Comparison of ENCODE assay signal across 23 cellular contexts in genomic region chr18:65527879-65528633, GRCh38.
DNase-seq lines count a peak whose midpoint lies in the region; ATAC-seq lines count a peak whose summit lies in the region.
"Had no signal": no experiment of that assay in that cellular context is flagged by ENCODE, and none has a peak within 500 bp of the region (broad histone marks: within the 10 kb centered on the region; RNA-seq: fewer than 3 reads in every experiment).

No MANE protein-coding gene starts in this region.

- H2BK120ac ChIP-seq in mesendoderm (ENCODE audit: low read depth, low read length) = no peak overlapping the region

- H3K79me1 ChIP-seq in mesendoderm (ENCODE audit: low read length) = no peaks in the 10 kb centered on the region

- no peak overlapping the region for H3K23ac ChIP-seq in mesendoderm (ENCODE audit: low read length)

- no peak overlapping the region for H2BK15ac ChIP-seq in mesendoderm (replicated peaks; ENCODE audit: low read depth)

- no peak overlapping the region for H3K4me2 ChIP-seq in mesendoderm (ENCODE audit: low read length)

- H2AK5ac ChIP-seq in mesendoderm (ENCODE audit: low read length) = no peak overlapping the region

- H3K4me3 ChIP-seq in mesendoderm (ENCODE audit: low read length) = no peak overlapping the region
- H3K4me3 ChIP-seq: K562, left lung, SJSA1, spleen, thyroid gland had no signal

- H3K27me3 ChIP-seq in mesendoderm (ENCODE audit: insufficient read depth, low read length, poor library complexity) = no peaks in the 10 kb centered on the region
- H3K27me3 ChIP-seq: left lung, SJSA1, spleen, thyroid gland had no signal

- DNase-seq in DMS 273 (lab: John Stamatoyannopoulos, UW; ENCODE audit: unreplicated experiment) = peak; percentile 36
- DNase-seq in DMS 273 treated with DMSO at 0.1 percent for 48 hours (lab: John Stamatoyannopoulos, UW) = no peak
- peak; percentile 69 for DNase-seq in NCI-H1092 (lab: John Stamatoyannopoulos, UW)
- DNase-seq in NCI-H446 treated with DMSO at 0.1 percent for 48 hours (lab: John Stamatoyannopoulos, UW) = peak; percentile 31
- DNase-seq in foreskin melanocyte = peak; percentile 28
- no peak for DNase-seq in LoVo (ENCODE audit: low spot score)
- no peak for DNase-seq in mesendoderm
- DNase-seq: activated CD4-positive, alpha-beta T cell treated with anti-CD3 and anti-CD28 coated beads, Interleukin-2, amount 10 ng/mL, durations not matched to agents 24 days and 14 days; activated CD8-positive, alpha-beta memory T cell treated with anti-CD3 and anti-CD28 coated beads, Interleukin-2, amount 10 ng/mL, durations not matched to agents 7 days and 5 days; aorta; cerebellar nuclear complex; left lung; natural killer cell; NK-92 treated with Interleukin-12 subunit alpha and Interleukin-12 subunit beta, amount 100 ng/mL, for 24 hours; spleen; stimulated activated CD4-positive, alpha-beta T cell treated with anti-CD3 and anti-CD28 coated beads, Interleukin-4, amount 100 ng/mL, for 1 hour; stimulated activated naive CD8-positive, alpha-beta T cell treated with anti-CD3 and anti-CD28 coated beads, Interleukin-15, Interleukin-2, amounts not matched to agents 100 U/mL and 50 U/mL, for 24 hours; T-helper 17 cell; thyroid gland had no signal

- H3K79me2 ChIP-seq in mesendoderm (ENCODE audit: control insufficient read depth, insufficient read depth, low read length) = no peaks in the 10 kb centered on the region

- no peak overlapping the region for H4K5ac ChIP-seq in mesendoderm (ENCODE audit: low read length)

- H3K27ac ChIP-seq in mesendoderm (ENCODE audit: low read depth, low read length) = no peak overlapping the region
- H3K27ac ChIP-seq: left lung, SJSA1, spleen, thyroid gland had no signal

- no peaks in the 10 kb centered on the region for H3K4me1 ChIP-seq in mesendoderm (ENCODE audit: control insufficient read depth, low read depth, low read length)
- H3K4me1 ChIP-seq: left lung, SJSA1, spleen, thyroid gland had no signal

- no peak overlapping the region for H3K18ac ChIP-seq in mesendoderm (ENCODE audit: low read length)

- no peaks in the 10 kb centered on the region for H3K36me3 ChIP-seq in mesendoderm (ENCODE audit: control insufficient read depth, insufficient read depth, low read length)
- H3K36me3 ChIP-seq: left lung, SJSA1, spleen, thyroid gland had no signal

- no peak overlapping the region for H3K9ac ChIP-seq in mesendoderm (ENCODE audit: low read length)

- no CpG with 5 or more reads among the region's 4 CpGs for WGBS in mesendoderm (ENCODE audit: extremely low coverage, insufficient coverage, low lambda C conversion rate)

- no peak overlapping the region for H2BK5ac ChIP-seq in mesendoderm (ENCODE audit: low read length)

- H4K8ac ChIP-seq in mesendoderm (ENCODE audit: low read depth, low read length) = no peak overlapping the region

- ATAC-seq in GM18502 (IDR thresholded peaks at IDR 0.05; ENCODE audit: poor library complexity, unreplicated experiment) = no peak
- ATAC-seq: activated CD8-positive, alpha-beta memory T cell treated with anti-CD3 and anti-CD28 coated beads, Interleukin-2, amount 10 ng/mL, durations not matched to agents 7 days and 5 days; activated naive CD4-positive, alpha-beta T cell treated with anti-CD3 and anti-CD28 coated beads, Interleukin-2, amount 50 U/mL, for 72 hours; K562; left lung; natural killer cell; stimulated activated naive CD8-positive, alpha-beta T cell treated with anti-CD3 and anti-CD28 coated beads, Interleukin-15, Interleukin-2, amounts not matched to agents 100 U/mL and 50 U/mL, for 24 hours; T-helper 17 cell had no signal

- H3K56ac ChIP-seq in mesendoderm (ENCODE audit: low read length) = no peak overlapping the region

- no peak overlapping the region for H3K4ac ChIP-seq in mesendoderm (ENCODE audit: low read depth, low read length)

Comparison
In these comparisons a context has a peak if more than half of its experiments do, and no peak if none do; other contexts are left out.
1. DNase-seq: peak in DMS 273 (single experiment), NCI-H1092 (single experiment), NCI-H446 treated with DMSO at 0.1 percent for 48 hours (single experiment) and foreskin melanocyte (single experiment); none in DMS 273 treated with DMSO at 0.1 percent for 48 hours (single experiment), LoVo (single experiment) and mesendoderm (single experiment).